Comparison of ENCODE assay signal across 12 cellular contexts in the genomic region with DNA sequence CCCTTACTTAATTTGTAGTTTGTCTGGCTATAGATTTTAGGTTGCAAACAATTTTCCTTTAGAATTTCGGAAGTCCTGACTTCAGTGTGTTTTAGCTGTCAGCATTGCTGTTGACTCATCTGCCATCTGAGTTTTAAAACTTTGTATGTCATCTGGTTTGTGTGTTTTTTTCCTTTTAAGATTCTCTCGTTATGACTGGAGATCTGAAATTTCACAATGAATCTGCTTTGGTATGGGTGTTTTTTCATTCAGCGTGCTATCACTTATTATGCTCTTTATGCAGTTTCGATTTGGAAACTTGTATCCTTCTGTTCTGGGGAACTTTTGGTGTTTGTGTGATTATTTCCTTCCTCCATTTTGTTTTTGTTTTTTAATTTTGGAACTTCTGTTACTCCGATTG. TPM values are rescaled to one million over a fixed set of nuclear protein-coding genes. Genes with fewer than 3 reads are reported as not detected.
DNase-seq lines count a peak whose midpoint lies in the region; ATAC-seq, FAIRE-seq and TF ChIP-seq lines count a peak whose summit lies in the region.
"Had no signal": no experiment of that assay in that cellular context is flagged by ENCODE, and none has a peak within 500 bp of the region (broad histone marks: within the 10 kb centered on the region; RNA-seq: fewer than 3 reads in every experiment).

No MANE protein-coding gene starts in this region.

- H3K36me3 ChIP-seq in GM12878 (ENCODE audit: control insufficient read depth in 2 of 2, insufficient read depth in 2 of 2, low read length in 1 of 2): no peaks in the 10 kb centered on the region

- CTCF ChIA-PET in GM12878 (lab: Yijun Ruan, JAX): interaction anchor here (1.2 kb wide), 1 partner anchor 14 kb away, joined by 3 read pairs; no protein-coding TSS in a partner anchor

- H4K20me1 ChIP-seq in GM12878 (ENCODE audit: control insufficient read depth, insufficient read depth): no peaks in the 10 kb centered on the region

- DNase-seq in GM13976 (ENCODE audit: low spot score) (peak; percentile 57), GM19240 (ENCODE audit: insufficient read length, low spot score) (peak; percentile 14), GM12878 (ENCODE audit: low read depth, low spot score) (no peak), NCI-H1048 (lab: John Stamatoyannopoulos, UW) (no peak), H54 (ENCODE audit: insufficient read length, low spot score) (no peak), NOMO-1 (lab: John Stamatoyannopoulos, UW; ENCODE audit: unreplicated experiment in 2 of 2) (no peak), UCSD-AML1 (lab: John Stamatoyannopoulos, UW; ENCODE audit: unreplicated experiment) (no peak)
- DNase-seq: naive thymus-derived CD4-positive, alpha-beta T cell; NCI-H187 treated with DMSO at 0.1 percent for 48 hours; substantia nigra had no signal

- TF ChIP-seq POLR2A in GM12878 (IDR thresholded peaks at IDR 0.05; ENCODE audit: low read depth, low read length) (no peak), H54 (IDR thresholded peaks at IDR 0.05; ENCODE audit: low read depth, low read length) (no peak)

- SMC1A ChIA-PET in GM12878 (lab: Charles Lee; ENCODE audit: uncharacterized antibody, unreplicated experiment): no interaction called here

- ATAC-seq in HG02938 (IDR thresholded peaks at IDR 0.05; ENCODE audit: unreplicated experiment): peak; percentile 68
- peak; percentile 79 for ATAC-seq in GM12878
- ATAC-seq: naive thymus-derived CD4-positive, alpha-beta T cell; Right ventricle myocardium inferior had no signal

- H3K9me3 ChIP-seq in GM12878 (replicated peaks; ENCODE audit: control insufficient read depth, insufficient read depth, low read length): peaks cover 3% of the 10 kb centered on the region; the same call in 1 of the 3 replicates

- no peak for TF ChIP-seq CTCF in GM13976 (IDR thresholded peaks at IDR 0.05; ENCODE audit: borderline replicate concordance, control extremely low read depth, extremely low read depth, insufficient read depth, missing control alignments)
- TF ChIP-seq CTCF in GM12878 (IDR thresholded peaks at IDR 0.05 in 2 of 3, conservative IDR thresholded peaks at IDR 0.05 in 1 of 3; ENCODE audit: control insufficient read depth in 2 of 3, extremely low read depth in 1 of 3, insufficient read depth in 1 of 3, low read depth in 3 of 3, low read length in 3 of 3): no peak

- intact Hi-C loops in GM12878 (cut with micrococcal nuclease; ENCODE audit: unreplicated experiment): no loop called here

- no peaks in the 10 kb centered on the region for H3K27me3 ChIP-seq in GM12878 (replicated peaks in 1 of 2; ENCODE audit: control insufficient read depth in 2 of 2, insufficient read depth in 2 of 2, low read length in 1 of 2)

- no peak for FAIRE-seq in GM12878 (lab: Jason Lieb, UNC)
- FAIRE-seq in H54 (lab: Jason Lieb, UNC): no peak

- WGBS in GM12878 (ENCODE audit: insufficient coverage, insufficient replicate concordance, low lambda C conversion rate, missing lambda C conversion rate): 3% methylated on average over 5 of the region's 5 CpGs

- POLR2A ChIA-PET in GM12878 (lab: Charles Lee): no interaction called here

- in situ Hi-C loops in GM13976 (cut with MboI; ENCODE audit: low sequenced_read_pairs, unreplicated experiment): no loop called here
- in situ Hi-C loops in GM12878 (cut with MboI): no loop called here

- no peak overlapping the region for H3K4me3 ChIP-seq in GM12878

- TF ChIP-seq RAD21 in GM12878 (IDR thresholded peaks at IDR 0.05; ENCODE audit: insufficient read depth, low read depth, low read length): peak; percentile 17; the same call in 1 of the 2 replicates

- peak overlapping the region; percentile 19 for H2AFZ ChIP-seq in GM12878 (ENCODE audit: control insufficient read depth, low read depth, low read length)

- no TSS peak for BruUV-seq in GM12878 (replicated peaks; lab: Mats Ljungman, UMichigan)

- no peak overlapping the region for H3K9ac ChIP-seq in GM12878 (ENCODE audit: control insufficient read depth, insufficient read depth, low read length)

- peak in 1 of 2 experiments; percentile 55; a peak in 2 of 4 replicates for TF ChIP-seq EP300 in GM12878 (IDR thresholded peaks at IDR 0.05; ENCODE audit: borderline replicate concordance in 1 of 2, control insufficient read depth in 1 of 2, low read depth in 2 of 2, low read length in 2 of 2)

- no peaks in the 10 kb centered on the region for H3K4me1 ChIP-seq in GM12878 (ENCODE audit: control insufficient read depth, insufficient read depth, low read length)

- no peak overlapping the region for H3K27ac ChIP-seq in GM12878 (ENCODE audit: control insufficient read depth, insufficient read depth)

- RAD21 ChIA-PET in GM12878 (lab: Charles Lee; ENCODE audit: unreplicated experiment): no interaction called here

- H3K4me2 ChIP-seq in GM12878 (ENCODE audit: control insufficient read depth, insufficient read depth): peak overlapping the region; percentile 35; the same call in 1 of the 2 replicates

- H3K79me2 ChIP-seq in GM12878 (ENCODE audit: control insufficient read depth, insufficient read depth, low read length): no peaks in the 10 kb centered on the region

TF ChIP-seq in GM12878, 131 proteins besides CTCF, POLR2A, EP300 and RAD21 (continues in another document):
- TF ChIP-seq PAX8 (IDR thresholded peaks at IDR 0.05) (no peak), ZNF207 (IDR thresholded peaks at IDR 0.05; ENCODE audit: borderline replicate concordance) (no peak), SMC3 (IDR thresholded peaks at IDR 0.05; ENCODE audit: borderline replicate concordance, low read length) (no peak), GABPA (IDR thresholded peaks at IDR 0.05; ENCODE audit: low read depth) (peak; percentile 57), ZBED1 (IDR thresholded peaks at IDR 0.05; ENCODE audit: borderline replicate concordance) (0 out of 2 replicates have a peak, but pooled peaks have one; percentile 50), YBX1 (IDR thresholded peaks at IDR 0.05) (no peak), SRF (IDR thresholded peaks at IDR 0.05; ENCODE audit: low read depth in 2 of 2, low read length in 2 of 2) (0 out of 4 replicates have a peak, but pooled peaks of 1 of the 2 experiments have one; percentile 31), STAT1 (conservative IDR thresholded peaks at IDR 0.05) (no peak), SREBF1 (IDR thresholded peaks at IDR 0.05; ENCODE audit: low read length) (no peak), IKZF1 (conservative IDR thresholded peaks at IDR 0.05) (peak; percentile 54), BMI1 (IDR thresholded peaks at IDR 0.05; ENCODE audit: borderline replicate concordance) (peak; percentile 52; the same call in 1 of the 2 replicates), YY1 (IDR thresholded peaks at IDR 0.05; ENCODE audit: low read depth, low read length) (no peak)
- TF ChIP-seq, protein P1, sequence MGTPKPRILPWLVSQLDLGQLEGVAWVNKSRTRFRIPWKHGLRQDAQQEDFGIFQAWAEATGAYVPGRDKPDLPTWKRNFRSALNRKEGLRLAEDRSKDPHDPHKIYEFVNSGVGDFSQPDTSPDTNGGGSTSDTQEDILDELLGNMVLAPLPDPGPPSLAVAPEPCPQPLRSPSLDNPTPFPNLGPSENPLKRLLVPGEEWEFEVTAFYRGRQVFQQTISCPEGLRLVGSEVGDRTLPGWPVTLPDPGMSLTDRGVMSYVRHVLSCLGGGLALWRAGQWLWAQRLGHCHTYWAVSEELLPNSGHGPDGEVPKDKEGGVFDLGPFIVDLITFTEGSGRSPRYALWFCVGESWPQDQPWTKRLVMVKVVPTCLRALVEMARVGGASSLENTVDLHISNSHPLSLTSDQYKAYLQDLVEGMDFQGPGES (IDR thresholded peaks at IDR 0.05): no peak
- TF ChIP-seq, protein P2, sequence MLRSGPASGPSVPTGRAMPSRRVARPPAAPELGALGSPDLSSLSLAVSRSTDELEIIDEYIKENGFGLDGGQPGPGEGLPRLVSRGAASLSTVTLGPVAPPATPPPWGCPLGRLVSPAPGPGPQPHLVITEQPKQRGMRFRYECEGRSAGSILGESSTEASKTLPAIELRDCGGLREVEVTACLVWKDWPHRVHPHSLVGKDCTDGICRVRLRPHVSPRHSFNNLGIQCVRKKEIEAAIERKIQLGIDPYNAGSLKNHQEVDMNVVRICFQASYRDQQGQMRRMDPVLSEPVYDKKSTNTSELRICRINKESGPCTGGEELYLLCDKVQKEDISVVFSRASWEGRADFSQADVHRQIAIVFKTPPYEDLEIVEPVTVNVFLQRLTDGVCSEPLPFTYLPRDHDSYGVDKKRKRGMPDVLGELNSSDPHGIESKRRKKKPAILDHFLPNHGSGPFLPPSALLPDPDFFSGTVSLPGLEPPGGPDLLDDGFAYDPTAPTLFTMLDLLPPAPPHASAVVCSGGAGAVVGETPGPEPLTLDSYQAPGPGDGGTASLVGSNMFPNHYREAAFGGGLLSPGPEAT (IDR thresholded peaks at IDR 0.05; ENCODE audit: low read depth): 0 out of 2 replicates have a peak, but pooled peaks have one; percentile 38

RNA-seq across cellular contexts. Expression of a gene that starts 53.7 kb away (rescaled TPM):
- 68.9 and 72.6 TPM in 2 replicates for total RNA-seq in GM12878 (2013; cell fraction: nucleolus; rRNA removed)
- total RNA-seq in GM12878 (2014; rRNA removed): 9.8 and 10.2 TPM in 2 replicates
- 18.5 and 19.6 TPM in 2 replicates for total RNA-seq in GM12878 (2014; rRNA removed; fragmentation: Illumina TruSeq; extraction: Trizol)
- 18.6 and 19.5 TPM in 2 replicates for total RNA-seq in GM12878 (2021)
- polyA plus RNA-seq in GM12878 (2011; ENCODE audit: low read depth): 3.5 TPM
- 5.6 and 13.0 TPM in 2 replicates for polyA plus RNA-seq in GM12878 (2011; rRNA removed)
- 1.6 and 1.9 TPM in 2 replicates for polyA plus RNA-seq in GM12878 (2011; cell fraction: cytosol; rRNA removed)
- polyA plus RNA-seq in GM12878 (2011; cell fraction: nucleus; rRNA removed): 5.8 and 6.5 TPM in 2 replicates
- polyA plus RNA-seq in GM12878 (2012): 5.5 and 6.6 TPM in 2 replicates
- polyA plus RNA-seq in GM12878 (2014; fragmentation: Illumina TruSeq; extraction: Trizol): 11.9 and 14.5 TPM in 2 replicates
- polyA plus RNA-seq in GM12878 (2014; fragmentation: Nextera tagmentation; extraction: Ambion mirVana): 1 to 10 TPM; 6.4 to 7.5 TPM
- 5.5 and 5.9 TPM in 2 replicates for polyA plus RNA-seq in GM12878 (2014; rRNA removed)
- 1 to 10 TPM; 8.3 to 9.0 TPM for polyA plus RNA-seq in GM12878 (2016; fragmentation: Nextera tagmentation; extraction: Ambion mirVana)
- polyA minus RNA-seq in GM12878 (2011; rRNA and poly(A)+ RNA removed): 10.2 and 10.8 TPM in 2 replicates
- 3.1 and 3.6 TPM in 2 replicates for polyA minus RNA-seq in GM12878 (2011; cell fraction: cytosol; rRNA and poly(A)+ RNA removed)
- 8.6 and 13.2 TPM in 2 replicates for polyA minus RNA-seq in GM12878 (2011; cell fraction: nucleus; rRNA and poly(A)+ RNA removed)

Comparison
In these comparisons a context has a peak if more than half of its experiments do, and no peak if none do; other contexts are left out.
1. DNase-seq: peak in GM13976 (single experiment) and GM19240 (single experiment); none in GM12878 (single experiment), NCI-H1048 (single experiment), H54 (single experiment), NOMO-1 (0 of 2) and UCSD-AML1 (single experiment).